ENCODE assay signal across 17 cellular contexts in the genomic region with DNA sequence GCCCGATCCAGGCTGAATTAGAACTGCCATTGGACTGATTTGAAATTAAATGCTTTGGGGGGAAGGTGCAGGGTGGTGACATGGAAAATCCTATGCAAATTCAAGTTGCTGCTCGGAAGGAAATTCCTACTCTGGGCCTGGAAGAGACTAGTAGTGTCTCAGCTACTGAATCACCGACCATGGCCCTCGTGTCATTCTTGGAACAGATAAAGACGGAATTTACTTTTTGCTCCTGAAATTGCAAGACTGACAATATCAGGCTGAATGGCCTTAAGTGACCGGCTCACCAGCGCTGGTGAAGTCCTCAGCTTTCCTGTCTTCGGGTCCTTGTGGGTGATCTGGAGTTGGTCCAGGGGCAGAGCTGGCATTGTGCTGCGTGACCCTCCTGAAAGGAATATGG.
"Had no signal": no experiment of that assay in that cellular context is flagged by ENCODE, and none has a peak within 500 bp of the region (broad histone marks: within the 10 kb centered on the region; RNA-seq: fewer than 3 reads in every experiment).

No MANE protein-coding gene starts in this region.

- DNase-seq: activated B cell treated with CpG ODN at 0.5 μM for 24 hours; activated CD4-positive, alpha-beta memory T cell treated with anti-CD3 and anti-CD28 coated beads, Interleukin-2, amount 10 ng/mL, durations not matched to agents 7 days and 5 days; activated CD4-positive, alpha-beta T cell treated with anti-CD3 and anti-CD28 coated beads for 48 hours; activated CD8-positive, alpha-beta memory T cell treated with anti-CD3 and anti-CD28 coated beads, Interleukin-2, amount 10 ng/mL, durations not matched to agents 7 days and 5 days; activated naive CD4-positive, alpha-beta T cell treated with Interleukin-2 at 50 U/mL for 16 hours; anterior cingulate cortex; colonic mucosa; endodermal cell; foreskin melanocyte; kidney; left lung; natural killer cell; stimulated activated naive CD8-positive, alpha-beta T cell treated with anti-CD3 and anti-CD28 coated beads, Interleukin-15, amount 100 ng/mL, for 72 hours; T-cell; T-helper 9 cell had no signal

- H3K27me3 ChIP-seq: colonic mucosa, left lung had no signal

- ATAC-seq: activated CD8-positive, alpha-beta memory T cell treated with anti-CD3 and anti-CD28 coated beads, Interleukin-2, amount 10 ng/mL, durations not matched to agents 7 days and 5 days; left lung; natural killer cell; stimulated activated naive CD8-positive, alpha-beta T cell treated with anti-CD3 and anti-CD28 coated beads, Interleukin-15, amount 100 ng/mL, for 72 hours; T-cell had no signal

- H3K4me1 ChIP-seq: parathyroid adenoma had no signal

- H3K4me3 ChIP-seq: colonic mucosa, left lung, thoracic aorta had no signal

- H3K27ac ChIP-seq: colonic mucosa, left lung, parathyroid adenoma, thoracic aorta had no signal

- H3K9me3 ChIP-seq: colonic mucosa, left lung, thoracic aorta had no signal

- H3K9ac ChIP-seq: parathyroid adenoma had no signal
